8 cellular contexts compared by ENCODE assay signal in genomic region chr4:117868201-117868600, GRCh38.
"Had no signal": no experiment of that assay in that cellular context is flagged by ENCODE, and none has a peak within 500 bp of the region (broad histone marks: within the 10 kb centered on the region; RNA-seq: fewer than 3 reads in every experiment).

No MANE protein-coding gene starts in this region.

- ATAC-seq: GM12878 had no signal

- FAIRE-seq: G401.6, GM12878, GM12891, GM12892, GM18507, GM19239 had no signal

- H3K4me3 ChIP-seq: GM12878 had no signal

- DNase-seq: GDM1, GF-D8 had no signal
